6 cellular contexts compared by ENCODE assay signal in the genomic region with DNA sequence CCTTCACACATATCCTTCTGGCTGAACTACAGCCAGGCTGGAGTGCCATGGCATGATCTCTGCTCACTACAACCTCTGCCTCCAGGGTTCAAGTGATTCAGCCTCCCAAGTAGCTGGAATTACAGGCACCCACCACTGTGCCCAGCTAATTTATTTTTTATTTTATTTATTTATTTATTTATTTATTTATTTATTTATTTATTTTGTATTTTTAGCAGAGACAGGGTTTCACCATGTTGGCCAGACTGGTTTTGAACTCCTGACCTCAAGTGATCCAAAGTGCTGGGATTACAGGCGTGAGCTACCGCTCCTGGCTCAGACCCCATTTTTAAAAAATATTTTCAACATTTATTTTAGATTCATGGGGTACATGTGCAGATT. TPM values are rescaled to one million over a fixed set of nuclear protein-coding genes. Genes with fewer than 3 reads are reported as not detected.
"Had no signal": no experiment of that assay in that cellular context is flagged by ENCODE, and none has a peak within 500 bp of the region (broad histone marks: within the 10 kb centered on the region; RNA-seq: fewer than 3 reads in every experiment).

No MANE protein-coding gene starts in this region.

RNA-seq across cellular contexts. Expression of gene PRSS2, which starts 6.1 kb away (rescaled TPM):
- total RNA-seq: HepG2, HT1080, IMR-90, NCI-H460, Right ventricle myocardium superior, SK-MEL-5 had no signal
- polyA plus RNA-seq: HepG2, IMR-90 had no signal

RNA-seq across cellular contexts. Expression of gene PRSS1, which starts 27.6 kb away (rescaled TPM):
- total RNA-seq: HepG2, HT1080, IMR-90, NCI-H460, Right ventricle myocardium superior, SK-MEL-5 had no signal
- polyA plus RNA-seq: HepG2, IMR-90 had no signal
